8 cellular contexts compared by ENCODE assay signal in genomic region chr19:52297601-52298358, GRCh38. TPM values are rescaled to one million over a fixed set of nuclear protein-coding genes. Genes with fewer than 3 reads are reported as not detected.
DNase-seq lines count a peak whose midpoint lies in the region; ATAC-seq and TF ChIP-seq lines count a peak whose summit lies in the region.

No MANE protein-coding gene starts in this region.

- H3K9ac ChIP-seq in neuronal stem cell (ENCODE audit: low read depth, low read length, poor library complexity) = peak overlapping the region; percentile 89

- H3K27ac ChIP-seq in Peyer's patch (peak overlapping the region; percentile 86 to 93 (median 92)), neuronal stem cell (replicated peaks; ENCODE audit: low read length) (peak overlapping the region; percentile 10)

- peak overlapping the region; percentile 69 for H3K4me2 ChIP-seq in neuronal stem cell (ENCODE audit: insufficient read depth, low read length, poor library complexity, severe bottlenecking)

- peak; percentile 27 for ATAC-seq in GM19395 (IDR thresholded peaks at IDR 0.05; ENCODE audit: unreplicated experiment)
- ATAC-seq in HG03565 (IDR thresholded peaks at IDR 0.05; ENCODE audit: unreplicated experiment) = no peak

- H3K27me3 ChIP-seq in Peyer's patch = no peaks in the 10 kb centered on the region
- H3K27me3 ChIP-seq in neuronal stem cell (ENCODE audit: control insufficient read depth in 3 of 3, insufficient read depth in 3 of 3, low read depth in 1 of 3, low read length in 3 of 3) = no peaks in the 10 kb centered on the region

- no CpG with 5 or more reads among the region's 18 CpGs for WGBS in neuronal stem cell (ENCODE audit: extremely low coverage in 2 of 2, insufficient read length in 2 of 2, insufficient replicate concordance in 1 of 2), 2 donors

- CTCF ChIA-PET in AG04449 (lab: Yijun Ruan, JAX) = no interaction called here

- peaks cover 0 to 34% (median 3%) of the 10 kb centered on the region in 3 donors for H3K36me3 ChIP-seq in Peyer's patch
- H3K36me3 ChIP-seq in neuronal stem cell (replicated peaks in 1 of 2; ENCODE audit: control insufficient read depth in 2 of 2, insufficient read depth in 2 of 2, low read length in 2 of 2) = peaks cover 24 to 55% of the 10 kb centered on the region in 2 donors

- no peak overlapping the region for H2BK120ac ChIP-seq in neuronal stem cell (ENCODE audit: low read depth, low read length)

- DNase-seq in AG04449 (ENCODE audit: low read depth, low spot score) (no peak), Peyer's patch (no peak), epithelial cell of esophagus (ENCODE audit: low read depth) (no peak), neuronal stem cell (ENCODE audit: low spot score) (peak; percentile 1), AG08395 (ENCODE audit: low spot score) (no peak)
- DNase-seq in activated CD4-positive, CD25-positive, alpha-beta regulatory T cell (lab: John Stamatoyannopoulos, UW) = no peak

- peak overlapping the region; percentile 53 for H3K4ac ChIP-seq in neuronal stem cell (ENCODE audit: low read length)

- peak overlapping the region; percentile 16 for H2BK5ac ChIP-seq in neuronal stem cell (ENCODE audit: low read length)

- POLR2A ChIA-PET in AG04449 (lab: Yijun Ruan, JAX) = no interaction called here

- no peak overlapping the region for H4K91ac ChIP-seq in neuronal stem cell (ENCODE audit: low read depth, low read length, poor library complexity)

- H3K18ac ChIP-seq in neuronal stem cell (ENCODE audit: low read length) = peak overlapping the region; percentile 66

- no peak overlapping the region for H2BK15ac ChIP-seq in neuronal stem cell (ENCODE audit: low read length)

- peak overlapping the region; percentile 34 for H3K23ac ChIP-seq in neuronal stem cell (ENCODE audit: low read depth, low read length, poor library complexity)

- H3K4me3 ChIP-seq in AG04449 (ENCODE audit: low read depth, low read length) (peak overlapping the region; percentile 94), Peyer's patch (peak overlapping the region; percentile 61 to 94 (median 86)), epithelial cell of esophagus (ENCODE audit: low read length) (peak overlapping the region; percentile 83), neuronal stem cell (ENCODE audit: low read length in 2 of 2) (peak overlapping the region; percentile 97 to 100)

- H4K8ac ChIP-seq in neuronal stem cell (ENCODE audit: low read depth, low read length) = no peak overlapping the region

- H2AFZ ChIP-seq in neuronal stem cell (ENCODE audit: low read length) = peak overlapping the region; percentile 95

- H3K9me3 ChIP-seq in Peyer's patch = peaks cover 0 to 29% (median 0%) of the 10 kb centered on the region in 4 donors
- peaks cover 7 to 44% of the 10 kb centered on the region in 2 donors for H3K9me3 ChIP-seq in neuronal stem cell (replicated peaks in 1 of 2; ENCODE audit: control insufficient read depth in 2 of 2, insufficient read depth in 1 of 2, low read depth in 1 of 2, low read length in 2 of 2)

- TF ChIP-seq CTCF in AG04449 (IDR thresholded peaks at IDR 0.05; ENCODE audit: insufficient read depth, low read length, missing control alignments) = no peak
- TF ChIP-seq CTCF in Peyer's patch (IDR thresholded peaks at IDR 0.05) = no peak
- TF ChIP-seq CTCF in epithelial cell of esophagus (IDR thresholded peaks at IDR 0.05; ENCODE audit: insufficient read depth, low read depth, low read length, missing control alignments) = no peak

- peak overlapping the region; percentile 89 for H3K14ac ChIP-seq in neuronal stem cell (ENCODE audit: low read length)

- H2BK12ac ChIP-seq in neuronal stem cell (ENCODE audit: low read length) = peak overlapping the region; percentile 18

- peaks cover 5% of the 10 kb centered on the region for H3K79me1 ChIP-seq in neuronal stem cell (ENCODE audit: low read depth, low read length)

- no peak for TF ChIP-seq POLR2A in Peyer's patch (IDR thresholded peaks at IDR 0.05)

- H3K4me1 ChIP-seq in Peyer's patch (peaks cover 0 to 14% (median 0%) of the 10 kb centered on the region in 4 donors), neuronal stem cell (ENCODE audit: control insufficient read depth in 2 of 2, insufficient read depth in 1 of 2, low read depth in 1 of 2, low read length in 2 of 2) (peaks cover 0 to 6% of the 10 kb centered on the region in 2 donors)

- H2AK5ac ChIP-seq in neuronal stem cell (ENCODE audit: low read depth, low read length) = peak overlapping the region; percentile 24

RNA-seq across cellular contexts. Expression of gene ZNF480, which starts 0.8 kb away (rescaled TPM):
- total RNA-seq in Peyer's patch = 10 to 100 TPM in 3 of 4 donors, 1 to 10 TPM in 1; 6.0 to 19.8 (median 12.5) TPM
- polyA plus RNA-seq in neuronal stem cell (2013, experiment 1 of 2) = 8.6 TPM
- polyA plus RNA-seq in neuronal stem cell (2013, experiment 2 of 2) = 8.6 TPM

RNA-seq across cellular contexts. Expression of gene ZNF766, which starts 28.4 kb away (rescaled TPM):
- 10 to 100 TPM in 1 of 4 donors, 1 to 10 TPM in 3; 4.0 to 15.7 (median 7.0) TPM for total RNA-seq in Peyer's patch
- polyA plus RNA-seq in neuronal stem cell (2013, experiment 1 of 2) = 18.9 TPM
- 17.1 TPM for polyA plus RNA-seq in neuronal stem cell (2013, experiment 2 of 2)

RNA-seq across cellular contexts. Expression of gene ZNF610, which starts 38.3 kb away (rescaled TPM):
- total RNA-seq in Peyer's patch = 1 to 10 TPM in 2 of 4 donors, under 1 TPM in 1, not detected in 1; 0.85 to 2.3 (median 1.6) TPM
- polyA plus RNA-seq in neuronal stem cell (2013, experiment 1 of 2) = 15.9 TPM
- polyA plus RNA-seq in neuronal stem cell (2013, experiment 2 of 2) = 14.3 TPM
